ENCODE assay signal across 18 cellular contexts in the genomic region with DNA sequence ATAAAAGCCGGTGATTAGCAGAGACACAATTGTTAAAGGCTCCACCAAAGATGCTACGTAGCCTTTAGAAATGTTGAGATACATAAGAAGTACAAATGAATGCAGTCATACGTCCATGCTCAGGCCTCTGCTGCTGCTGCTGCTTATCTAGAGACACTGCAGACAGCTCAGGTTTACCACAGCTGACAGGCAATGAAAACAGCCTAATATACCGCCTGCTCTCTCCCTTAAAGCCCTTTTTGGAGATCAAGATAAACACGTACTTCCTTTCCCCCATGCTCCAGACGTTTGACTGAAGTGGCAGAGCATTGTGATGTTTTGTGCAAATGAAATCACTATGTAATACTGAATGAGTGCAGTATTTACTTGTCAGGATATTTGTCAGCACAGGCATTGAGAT.
DNase-seq lines count a peak whose midpoint lies in the region; ATAC-seq and TF ChIP-seq lines count a peak whose summit lies in the region.
"Had no signal": no experiment of that assay in that cellular context is flagged by ENCODE, and none has a peak within 500 bp of the region (broad histone marks: within the 10 kb centered on the region; RNA-seq: fewer than 3 reads in every experiment).

No MANE protein-coding gene starts in this region.

- H4K20me1 ChIP-seq in neural progenitor cell (ENCODE audit: low read depth), result no peaks in the 10 kb centered on the region
- H4K20me1 ChIP-seq in Karpas-422 (ENCODE audit: insufficient read depth, low read depth, low read length), result no peaks in the 10 kb centered on the region
- H4K20me1 ChIP-seq: BLaER1 treated with 17β-estradiol and CSF1 and Interleukin-3, amounts not matched to agents 10 nM and 100 nM had no signal

- H3K79me2 ChIP-seq in neural progenitor cell (ENCODE audit: low read depth) (no peaks in the 10 kb centered on the region), Karpas-422 (ENCODE audit: low read length) (no peaks in the 10 kb centered on the region)

- H3K4me1 Mint-ChIP-seq in neural progenitor cell, result peaks cover 58% of the 10 kb centered on the region

- no peak overlapping the region for H3K4me3 ChIP-seq in neural progenitor cell
- no peak overlapping the region for H3K4me3 ChIP-seq in Karpas-422 (ENCODE audit: low read length)
- H3K4me3 ChIP-seq: BLaER1 treated with 17β-estradiol and CSF1 and Interleukin-3, amounts not matched to agents 10 nM and 100 nM; gastroesophageal sphincter had no signal

- H3K27ac ChIP-seq in neural progenitor cell, result peak overlapping the region; percentile 49
- no peak overlapping the region for H3K27ac ChIP-seq in Karpas-422 (ENCODE audit: low read length)
- H3K27ac ChIP-seq: BLaER1 treated with 17β-estradiol and CSF1 and Interleukin-3, amounts not matched to agents 10 nM and 100 nM; gastroesophageal sphincter had no signal

- TF ChIP-seq CTCF in neural progenitor cell (IDR thresholded peaks at IDR 0.05), result no peak

- DNase-seq in NCI-H2227 (lab: John Stamatoyannopoulos, UW; ENCODE audit: unreplicated experiment) (peak; percentile 19), NCI-H2227 treated with DMSO at 0.1 percent for 48 hours (lab: John Stamatoyannopoulos, UW) (no peak), NCI-H1436 treated with DMSO at 0.1 percent for 48 hours (lab: John Stamatoyannopoulos, UW) (peak; percentile 76), amniotic epithelial cell (ENCODE audit: low read depth) (peak; percentile 78), neural progenitor cell (ENCODE audit: low spot score) (peak; percentile 43), Karpas-422 (no peak), G401 (ENCODE audit: low spot score) (no peak)
- DNase-seq: activated CD4-positive, alpha-beta T cell treated with anti-CD3 and anti-CD28 coated beads for 48 hours; activated naive CD4-positive, alpha-beta T cell; cortex of kidney; NCI-H2171 treated with DMSO at 0.1 percent for 48 hours; SHP77 had no signal

- no peak overlapping the region for H3K27ac Mint-ChIP-seq in neural progenitor cell
- H3K27ac Mint-ChIP-seq: stimulated activated naive CD8-positive, alpha-beta T cell treated with anti-CD3 and anti-CD28 coated beads, Interleukin-15, Interleukin-2, amounts not matched to agents 100 ng/mL and 50 ng/mL, for 24 hours; T-helper 2 cell treated with Interferon-gamma antibody and Interleukin-4, amounts not matched to agents 5 μg/mL and 100 μg/mL, for 36 hours had no signal

- peaks cover 13% of the 10 kb centered on the region for H3K36me3 Mint-ChIP-seq in neural progenitor cell

- peaks cover 75% of the 10 kb centered on the region for H3K4me1 ChIP-seq in neural progenitor cell
- H3K4me1 ChIP-seq in Karpas-422 (ENCODE audit: low read length), result no peaks in the 10 kb centered on the region
- H3K4me1 ChIP-seq: gastroesophageal sphincter had no signal

- no peaks in the 10 kb centered on the region for H3K9me3 ChIP-seq in neural progenitor cell (ENCODE audit: low read depth)
- no peaks in the 10 kb centered on the region for H3K9me3 ChIP-seq in Karpas-422 (ENCODE audit: low read length)
- H3K9me3 ChIP-seq: BLaER1 treated with 17β-estradiol and CSF1 and Interleukin-3, amounts not matched to agents 10 nM and 100 nM; gastroesophageal sphincter had no signal

- H3K27me3 Mint-ChIP-seq in neural progenitor cell (ENCODE audit: insufficient read depth, low read depth), result no peaks in the 10 kb centered on the region
- H3K27me3 Mint-ChIP-seq: stimulated activated naive CD8-positive, alpha-beta T cell treated with anti-CD3 and anti-CD28 coated beads, Interleukin-15, Interleukin-2, amounts not matched to agents 100 ng/mL and 50 ng/mL, for 24 hours had no signal

- H3K36me3 ChIP-seq in neural progenitor cell, result no peaks in the 10 kb centered on the region
- H3K36me3 ChIP-seq in Karpas-422 (ENCODE audit: insufficient read depth, low read length), result peaks cover 10% of the 10 kb centered on the region; the same call in 1 of the 2 replicates

- no peaks in the 10 kb centered on the region for H3K9me3 Mint-ChIP-seq in neural progenitor cell
- H3K9me3 Mint-ChIP-seq: neural crest cell; stimulated activated naive CD8-positive, alpha-beta T cell treated with anti-CD3 and anti-CD28 coated beads, Interleukin-15, Interleukin-2, amounts not matched to agents 100 ng/mL and 50 ng/mL, for 24 hours; T-helper 2 cell treated with Interferon-gamma antibody and Interleukin-4, amounts not matched to agents 5 μg/mL and 100 μg/mL, for 36 hours had no signal

- H3K27me3 ChIP-seq in neural progenitor cell (no peaks in the 10 kb centered on the region), Karpas-422 (ENCODE audit: low read length) (no peaks in the 10 kb centered on the region)
- H3K27me3 ChIP-seq: BLaER1 treated with 17β-estradiol and CSF1 and Interleukin-3, amounts not matched to agents 10 nM and 100 nM; gastroesophageal sphincter had no signal

- H3K4me2 ChIP-seq in neural progenitor cell, result peak overlapping the region; percentile 45
- no peak overlapping the region for H3K4me2 ChIP-seq in Karpas-422 (ENCODE audit: low read depth, low read length, poor library complexity, severe bottlenecking)
- H3K4me2 ChIP-seq: BLaER1 treated with 17β-estradiol and CSF1 and Interleukin-3, amounts not matched to agents 10 nM and 100 nM had no signal

- H2AFZ ChIP-seq in neural progenitor cell (replicated peaks) (no peak overlapping the region), Karpas-422 (ENCODE audit: low read length) (no peak overlapping the region)

- H3K9me2 ChIP-seq in Karpas-422 (replicated peaks; ENCODE audit: insufficient read depth, low read length), result no peaks in the 10 kb centered on the region

- peaks cover 58% of the 10 kb centered on the region for H3F3A ChIP-seq in neural progenitor cell (ENCODE audit: low read depth)

- ATAC-seq in HG02970 (IDR thresholded peaks at IDR 0.05; ENCODE audit: low FRiP score, unreplicated experiment), result no peak
- ATAC-seq: gastroesophageal sphincter had no signal

- H3K9ac ChIP-seq in neural progenitor cell (peak overlapping the region; percentile 34), Karpas-422 (ENCODE audit: low read length) (no peak overlapping the region)
- H3K9ac ChIP-seq: BLaER1 treated with 17β-estradiol and CSF1 and Interleukin-3, amounts not matched to agents 10 nM and 100 nM had no signal

- in situ Hi-C loops in G401 (cut with HindIII; ENCODE audit: low sequenced_read_pairs), result no loop called here

- no peak overlapping the region for H3K4me3 Mint-ChIP-seq in neural progenitor cell
- H3K4me3 Mint-ChIP-seq: neural crest cell; stimulated activated naive CD8-positive, alpha-beta T cell treated with anti-CD3 and anti-CD28 coated beads, Interleukin-15, Interleukin-2, amounts not matched to agents 100 ng/mL and 50 ng/mL, for 24 hours; T-helper 2 cell treated with Interferon-gamma antibody and Interleukin-4, amounts not matched to agents 5 μg/mL and 100 μg/mL, for 36 hours had no signal

Comparison
In these comparisons a context has a peak if more than half of its experiments do, and no peak if none do; other contexts are left out.
1. DNase-seq: peak in NCI-H2227 (single experiment), NCI-H1436 treated with DMSO at 0.1 percent for 48 hours (single experiment), amniotic epithelial cell (single experiment) and neural progenitor cell (single experiment); none in NCI-H2227 treated with DMSO at 0.1 percent for 48 hours (single experiment), Karpas-422 (single experiment) and G401 (single experiment).